ENCODE assay signal across 8 cellular contexts in the genomic region with DNA sequence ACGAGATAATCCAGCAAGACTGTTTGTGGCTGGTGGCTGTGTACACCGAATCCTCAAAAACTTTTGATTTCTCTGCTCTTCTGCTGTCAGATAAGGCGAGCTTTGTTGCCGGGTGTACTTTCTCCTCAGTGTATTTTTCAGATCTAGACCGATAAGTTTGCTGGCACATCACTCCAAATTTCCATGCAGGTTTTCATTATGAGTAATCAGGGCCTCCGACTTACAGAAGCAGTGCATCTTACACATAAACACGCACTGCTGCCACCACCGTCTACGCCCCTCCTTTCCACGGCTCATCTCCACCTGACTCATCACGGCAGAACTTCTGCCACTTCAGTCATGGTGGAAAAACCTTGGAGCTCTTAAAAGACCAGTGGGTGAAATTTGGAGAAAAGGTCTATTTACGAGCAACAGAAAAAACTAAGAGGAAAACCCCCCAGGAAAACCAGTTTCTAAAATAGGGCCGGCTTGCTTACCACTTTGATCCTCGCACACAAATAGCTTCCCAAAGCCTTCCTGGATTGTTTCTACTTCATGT. TPM values are rescaled to one million over a fixed set of nuclear protein-coding genes. Genes with fewer than 3 reads are reported as not detected.
DNase-seq lines count a peak whose midpoint lies in the region; ATAC-seq and TF ChIP-seq lines count a peak whose summit lies in the region.

No MANE protein-coding gene starts in this region.

- no peaks in the 10 kb centered on the region for H3K9me3 Mint-ChIP-seq in CD14-positive monocyte

- TF ChIP-seq POLR2A in suprapubic skin (IDR thresholded peaks at IDR 0.05), result no peak

- H3K27ac ChIP-seq in suprapubic skin, result peak overlapping the region; percentile 36

- peaks cover 10% of the 10 kb centered on the region for H3K4me1 Mint-ChIP-seq in CD14-positive monocyte

- DNase-seq in activated CD8-positive, alpha-beta memory T cell treated with anti-CD3 and anti-CD28 coated beads for 24 hours, result peak; percentile 70
- DNase-seq in foreskin fibroblast (peak; percentile 87 to 90), suprapubic skin (ENCODE audit: low spot score in 2 of 2) (no peak), NCI-H128 (lab: John Stamatoyannopoulos, UW; ENCODE audit: unreplicated experiment) (no peak), CD14-positive monocyte (ENCODE audit: low spot score) (no peak), DMS 273 (lab: John Stamatoyannopoulos, UW; ENCODE audit: unreplicated experiment) (no peak)

- no peak overlapping the region for H3K27ac Mint-ChIP-seq in CD14-positive monocyte

- H3K27me3 ChIP-seq in suprapubic skin, result no peaks in the 10 kb centered on the region

- peaks cover 8% of the 10 kb centered on the region for H3K36me3 ChIP-seq in suprapubic skin

- intact Hi-C loops in CD14-positive monocyte (cut with micrococcal nuclease), result loop anchor here in 1 of 2 donors (10.0 kb wide), 1 partner anchor 68 kb away; no protein-coding TSS in a partner anchor

- H3K4me3 ChIP-seq in foreskin fibroblast (ENCODE audit: low read depth in 1 of 2, low read length in 2 of 2) (peak overlapping the region in 1 of 2 donors; percentile 7), suprapubic skin (no peak overlapping the region)

- 50% methylated on average over 14 of the region's 14 CpGs for WGBS in suprapubic skin

- no peak overlapping the region for H3K4me3 Mint-ChIP-seq in CD14-positive monocyte

- peaks cover 39 to 43% of the 10 kb centered on the region in 2 donors for H3K36me3 Mint-ChIP-seq in CD14-positive monocyte

- H3K9me3 ChIP-seq in suprapubic skin, result no peaks in the 10 kb centered on the region

- no peak for TF ChIP-seq EP300 in suprapubic skin (IDR thresholded peaks at IDR 0.05)

- H3K27me3 Mint-ChIP-seq in CD14-positive monocyte (ENCODE audit: low read depth in 3 of 3), result peaks cover 0 to 2% (median 2%) of the 10 kb centered on the region in 3 donors

- ATAC-seq in GM18907 (IDR thresholded peaks at IDR 0.05; ENCODE audit: unreplicated experiment) (peak; percentile 71), HG03108 (IDR thresholded peaks at IDR 0.05; ENCODE audit: unreplicated experiment) (peak; percentile 73)

- TF ChIP-seq CTCF in foreskin fibroblast (IDR thresholded peaks at IDR 0.05; ENCODE audit: low read depth, low read length) (no peak), suprapubic skin (IDR thresholded peaks at IDR 0.05) (no peak), CD14-positive monocyte (IDR thresholded peaks at IDR 0.05) (no peak)

- H3K4me1 ChIP-seq in suprapubic skin, result peaks cover 44% of the 10 kb centered on the region

RNA-seq across cellular contexts. Expression of a gene that starts 7.7 kb away (rescaled TPM):
- total RNA-seq in suprapubic skin, result 10 to 100 TPM; 24.5 to 39.1 (median 30.5) TPM
- polyA plus RNA-seq in CD14-positive monocyte, result 1 to 10 TPM; 4.7 to 7.2 TPM

RNA-seq across cellular contexts. Expression of a gene that starts 48.7 kb away (rescaled TPM):
- total RNA-seq in suprapubic skin, result 10 to 100 TPM; 35.9 to 43.8 (median 38.9) TPM
- polyA plus RNA-seq in CD14-positive monocyte, result 1 to 10 TPM; 1.4 to 3.8 TPM

Comparison
In these comparisons a context has a peak if more than half of its experiments do, and no peak if none do; other contexts are left out.
1. DNase-seq: peak in activated CD8-positive, alpha-beta memory T cell treated with anti-CD3 and anti-CD28 coated beads for 24 hours (single experiment) and foreskin fibroblast (2 of 2); none in suprapubic skin (0 of 2), NCI-H128 (single experiment), CD14-positive monocyte (single experiment) and DMS 273 (single experiment).